In the genomic region with DNA sequence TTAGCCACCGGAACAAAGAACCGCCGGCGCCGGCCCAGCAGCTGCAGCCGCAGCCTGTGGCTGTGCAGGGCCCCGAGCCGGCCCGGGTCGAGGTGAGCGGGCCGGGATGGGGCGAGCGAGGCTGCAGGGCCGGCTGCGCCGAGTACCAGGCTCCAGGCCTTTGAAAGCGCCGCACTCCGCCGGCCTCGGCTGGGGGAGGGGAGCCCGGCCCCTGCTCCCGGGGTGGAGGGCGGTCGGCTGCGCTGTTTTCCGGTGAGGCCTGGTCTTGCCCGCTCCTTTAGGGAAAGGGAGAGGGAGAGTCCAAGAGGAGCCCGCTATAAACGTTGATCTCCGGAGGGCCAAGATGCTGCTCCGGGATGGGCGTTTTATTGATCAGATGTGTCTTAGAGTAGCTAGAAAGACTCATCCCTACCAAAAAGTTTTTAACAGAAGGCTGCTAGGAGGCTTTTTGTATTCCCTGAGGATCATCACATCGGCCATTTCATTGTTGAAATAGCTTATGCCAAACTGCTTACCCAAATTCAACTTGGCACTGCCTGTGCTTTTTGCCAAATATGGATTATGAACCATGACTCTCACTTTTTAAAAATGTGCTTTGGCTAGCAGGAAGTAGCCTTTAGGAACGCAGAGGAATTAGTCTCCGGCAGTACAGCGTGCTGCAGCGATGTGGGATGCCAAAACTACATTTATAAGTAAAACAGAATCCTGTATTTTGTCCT, we compare ENCODE assay signal across 8 cellular contexts. TPM values are rescaled to one million over a fixed set of nuclear protein-coding genes. Genes with fewer than 3 reads are reported as not detected.
DNase-seq lines count a peak whose midpoint lies in the region; ATAC-seq, FAIRE-seq and TF ChIP-seq lines count a peak whose summit lies in the region.

No MANE protein-coding gene starts in this region.

- no peaks in the 10 kb centered on the region for H3K27me3 ChIP-seq in bronchial epithelial cell (ENCODE audit: control insufficient read depth, insufficient read depth, low read length)

- H3K4me1 Mint-ChIP-seq in Calu3 (ENCODE audit: low read depth, unreplicated experiment) = peaks cover 23% of the 10 kb centered on the region

- H3K4me3 Mint-ChIP-seq in Calu3 (ENCODE audit: low read depth, unreplicated experiment) = peak overlapping the region; percentile 81

- no peaks in the 10 kb centered on the region for H3K9me3 Mint-ChIP-seq in Calu3 (ENCODE audit: low read depth, unreplicated experiment)

- no peak for FAIRE-seq in bronchial epithelial cell (lab: Jason Lieb, UNC)
- FAIRE-seq in islet of Langerhans (lab: Jason Lieb, UNC) = peak; percentile 21

- DNase-seq in Calu3 = peak; percentile 40
- DNase-seq in T-helper 22 cell (ENCODE audit: low read depth) = peak; percentile 1
- peak; percentile 64 for DNase-seq in bronchial epithelial cell (ENCODE audit: low read depth)
- peak; percentile 30 for DNase-seq in stimulated activated CD4-positive, alpha-beta T cell treated with anti-CD3 and anti-CD28 coated beads, Interleukin-12 subunit alpha, Interleukin-12 subunit beta, amount 100 ng/mL, for 4 hours
- no peak for DNase-seq in putamen (ENCODE audit: low spot score)

- no TSS peak for BruUV-seq in Calu3 (replicated peaks; lab: Mats Ljungman, UMichigan)

- intact Hi-C loops in Calu3 (cut with micrococcal nuclease; ENCODE audit: unreplicated experiment) = loop anchor here (5.0 kb wide), 3 partner anchors 49 to 424 kb away; partner anchors contain the start of gene SRD5A3

- peak overlapping the region; percentile 87 for H3K27ac Mint-ChIP-seq in Calu3 (ENCODE audit: unreplicated experiment)

- peak overlapping the region; percentile 82 for H3K4me3 ChIP-seq in bronchial epithelial cell (ENCODE audit: low read depth, low read length)

- peaks cover 7% of the 10 kb centered on the region for H3K36me3 ChIP-seq in bronchial epithelial cell (ENCODE audit: control insufficient read depth, insufficient read depth, low read length)

- ATAC-seq in GM19463 (IDR thresholded peaks at IDR 0.05; ENCODE audit: unreplicated experiment) = peak; percentile 22
- peak; percentile 4 for ATAC-seq in HG03558 (IDR thresholded peaks at IDR 0.05; ENCODE audit: extremely low read depth, unreplicated experiment)

- H3K27me3 Mint-ChIP-seq in Calu3 (ENCODE audit: unreplicated experiment) = no peaks in the 10 kb centered on the region

- CTCF ChIA-PET in Calu3 (lab: Charles Lee) = no interaction called here

- TF ChIP-seq CTCF in Calu3 (IDR thresholded peaks at IDR 0.05; ENCODE audit: unreplicated experiment) (no peak), bronchial epithelial cell (IDR thresholded peaks at IDR 0.05; ENCODE audit: insufficient read depth, low read length, severe bottlenecking) (no peak)

- H3K36me3 Mint-ChIP-seq in Calu3 (ENCODE audit: insufficient read depth, unreplicated experiment) = peaks cover 56% of the 10 kb centered on the region

RNA-seq across cellular contexts. Expression of gene TMEM165, which starts 0.7 kb away (rescaled TPM):
- total RNA-seq in Calu3 (2022) (89.0 and 96.6 TPM in 2 replicates), bronchial epithelial cell (75.8 and 108 TPM in 2 replicates)

RNA-seq across cellular contexts. Expression of gene SRD5A3, which starts 50.4 kb away (rescaled TPM):
- total RNA-seq in Calu3 (2022) (35.9 and 39.6 TPM in 2 replicates), bronchial epithelial cell (5.5 and 19.5 TPM in 2 replicates)
